ENCODE assay signal across 1 cellular context in the genomic region with DNA sequence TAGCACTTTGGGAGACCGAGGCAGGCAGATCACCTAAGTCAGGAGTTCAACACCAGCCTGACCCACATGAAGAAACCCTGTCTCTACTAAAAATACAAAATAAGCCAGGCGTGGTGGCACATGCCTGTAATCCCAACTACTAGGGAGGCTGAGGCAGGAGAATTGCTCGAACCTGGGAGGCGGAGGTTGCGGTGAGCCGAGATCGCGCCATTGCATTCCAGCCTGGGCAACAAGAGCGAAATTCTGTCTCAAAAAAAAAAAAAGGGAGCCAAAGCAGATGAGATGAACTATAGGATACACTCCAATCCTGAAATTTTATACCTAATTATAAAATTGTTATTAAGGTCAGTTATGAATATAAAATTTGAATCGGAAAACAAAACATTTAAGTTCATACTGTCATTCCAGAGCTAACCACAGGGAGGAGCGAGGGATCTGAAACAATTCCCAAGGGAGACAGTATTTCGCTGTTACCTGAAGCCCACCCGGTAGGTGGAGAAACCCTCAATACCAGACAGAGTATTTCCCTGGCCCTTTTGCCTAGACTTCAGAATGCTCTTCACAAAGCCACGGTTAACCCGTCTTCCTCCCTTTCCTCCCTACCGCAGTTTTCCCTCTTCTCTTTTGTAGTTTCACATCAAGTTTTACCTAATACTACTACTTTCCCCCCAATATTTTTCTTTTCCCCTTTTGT.
A peak's percentile ranks its signal among the peaks of the same experiment; 100 is the strongest.
TF ChIP-seq lines count a peak whose summit lies in the region.

No MANE protein-coding gene starts in this region.

TF ChIP-seq in HepG2, 621 proteins besides CTCF, POLR2A, EP300 and RAD21 (continued from another document and continues in another):
- TF ChIP-seq, protein P1, sequence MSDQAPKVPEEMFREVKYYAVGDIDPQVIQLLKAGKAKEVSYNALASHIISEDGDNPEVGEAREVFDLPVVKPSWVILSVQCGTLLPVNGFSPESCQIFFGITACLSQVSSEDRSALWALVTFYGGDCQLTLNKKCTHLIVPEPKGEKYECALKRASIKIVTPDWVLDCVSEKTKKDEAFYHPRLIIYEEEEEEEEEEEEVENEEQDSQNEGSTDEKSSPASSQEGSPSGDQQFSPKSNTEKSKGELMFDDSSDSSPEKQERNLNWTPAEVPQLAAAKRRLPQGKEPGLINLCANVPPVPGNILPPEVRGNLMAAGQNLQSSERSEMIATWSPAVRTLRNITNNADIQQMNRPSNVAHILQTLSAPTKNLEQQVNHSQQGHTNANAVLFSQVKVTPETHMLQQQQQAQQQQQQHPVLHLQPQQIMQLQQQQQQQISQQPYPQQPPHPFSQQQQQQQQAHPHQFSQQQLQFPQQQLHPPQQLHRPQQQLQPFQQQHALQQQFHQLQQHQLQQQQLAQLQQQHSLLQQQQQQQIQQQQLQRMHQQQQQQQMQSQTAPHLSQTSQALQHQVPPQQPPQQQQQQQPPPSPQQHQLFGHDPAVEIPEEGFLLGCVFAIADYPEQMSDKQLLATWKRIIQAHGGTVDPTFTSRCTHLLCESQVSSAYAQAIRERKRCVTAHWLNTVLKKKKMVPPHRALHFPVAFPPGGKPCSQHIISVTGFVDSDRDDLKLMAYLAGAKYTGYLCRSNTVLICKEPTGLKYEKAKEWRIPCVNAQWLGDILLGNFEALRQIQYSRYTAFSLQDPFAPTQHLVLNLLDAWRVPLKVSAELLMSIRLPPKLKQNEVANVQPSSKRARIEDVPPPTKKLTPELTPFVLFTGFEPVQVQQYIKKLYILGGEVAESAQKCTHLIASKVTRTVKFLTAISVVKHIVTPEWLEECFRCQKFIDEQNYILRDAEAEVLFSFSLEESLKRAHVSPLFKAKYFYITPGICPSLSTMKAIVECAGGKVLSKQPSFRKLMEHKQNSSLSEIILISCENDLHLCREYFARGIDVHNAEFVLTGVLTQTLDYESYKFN (CRISPR knock-in tag; conservative IDR thresholded peaks at IDR 0.05), result no peak
- no peak for TF ChIP-seq JUND (CRISPR knock-in tag; IDR thresholded peaks at IDR 0.05)
- no peak for TF ChIP-seq ZFP82 (CRISPR knock-in tag; IDR thresholded peaks at IDR 0.05; ENCODE audit: borderline replicate concordance)
- no peak for TF ChIP-seq TOE1 (CRISPR knock-in tag; IDR thresholded peaks at IDR 0.05)
- TF ChIP-seq, protein P2, sequence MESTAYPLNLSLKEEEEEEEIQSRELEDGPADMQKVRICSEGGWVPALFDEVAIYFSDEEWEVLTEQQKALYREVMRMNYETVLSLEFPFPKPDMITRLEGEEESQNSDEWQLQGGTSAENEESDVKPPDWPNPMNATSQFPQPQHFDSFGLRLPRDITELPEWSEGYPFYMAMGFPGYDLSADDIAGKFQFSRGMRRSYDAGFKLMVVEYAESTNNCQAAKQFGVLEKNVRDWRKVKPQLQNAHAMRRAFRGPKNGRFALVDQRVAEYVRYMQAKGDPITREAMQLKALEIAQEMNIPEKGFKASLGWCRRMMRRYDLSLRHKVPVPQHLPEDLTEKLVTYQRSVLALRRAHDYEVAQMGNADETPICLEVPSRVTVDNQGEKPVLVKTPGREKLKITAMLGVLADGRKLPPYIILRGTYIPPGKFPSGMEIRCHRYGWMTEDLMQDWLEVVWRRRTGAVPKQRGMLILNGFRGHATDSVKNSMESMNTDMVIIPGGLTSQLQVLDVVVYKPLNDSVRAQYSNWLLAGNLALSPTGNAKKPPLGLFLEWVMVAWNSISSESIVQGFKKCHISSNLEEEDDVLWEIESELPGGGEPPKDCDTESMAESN (CRISPR knock-in tag; conservative IDR thresholded peaks at IDR 0.05), result no peak
- 0 out of 2 replicates have a peak, but pooled peaks have one; percentile 12 for TF ChIP-seq CEBPG (CRISPR knock-in tag; IDR thresholded peaks at IDR 0.05)
- no peak for TF ChIP-seq ZNF577 (CRISPR knock-in tag; IDR thresholded peaks at IDR 0.05; ENCODE audit: borderline replicate concordance, low read depth)
- TF ChIP-seq ZNF563 (CRISPR knock-in tag; IDR thresholded peaks at IDR 0.05), result no peak
- TF ChIP-seq ZNF530 (CRISPR knock-in tag; IDR thresholded peaks at IDR 0.05; ENCODE audit: low read depth), result no peak
- no peak for TF ChIP-seq RBM39 (IDR thresholded peaks at IDR 0.05; ENCODE audit: low read depth, low read length, poor library complexity, severe bottlenecking)
- TF ChIP-seq, protein P3, sequence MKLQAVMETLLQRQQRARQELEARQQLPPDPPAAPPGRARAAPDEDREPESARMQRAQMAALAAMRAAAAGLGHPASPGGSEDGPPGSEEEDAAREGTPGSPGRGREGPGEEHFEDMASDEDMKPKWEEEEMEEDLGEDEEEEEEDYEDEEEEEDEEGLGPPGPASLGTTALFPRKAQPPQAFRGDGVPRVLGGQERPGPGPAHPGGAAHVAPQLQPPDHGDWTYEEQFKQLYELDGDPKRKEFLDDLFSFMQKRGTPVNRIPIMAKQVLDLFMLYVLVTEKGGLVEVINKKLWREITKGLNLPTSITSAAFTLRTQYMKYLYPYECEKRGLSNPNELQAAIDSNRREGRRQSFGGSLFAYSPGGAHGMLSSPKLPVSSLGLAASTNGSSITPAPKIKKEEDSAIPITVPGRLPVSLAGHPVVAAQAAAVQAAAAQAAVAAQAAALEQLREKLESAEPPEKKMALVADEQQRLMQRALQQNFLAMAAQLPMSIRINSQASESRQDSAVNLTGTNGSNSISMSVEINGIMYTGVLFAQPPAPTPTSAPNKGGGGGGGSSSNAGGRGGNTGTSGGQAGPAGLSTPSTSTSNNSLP (IDR thresholded peaks at IDR 0.05; ENCODE audit: low read depth, low read length), result no peak
- no peak for TF ChIP-seq MBD4 (IDR thresholded peaks at IDR 0.05; ENCODE audit: borderline replicate concordance, low read length)
- peak; percentile 79; the same call in 1 of the 2 replicates for TF ChIP-seq ZBTB38 (CRISPR knock-in tag; IDR thresholded peaks at IDR 0.05)
- TF ChIP-seq ZNF136 (CRISPR knock-in tag; IDR thresholded peaks at IDR 0.05; ENCODE audit: low read depth), result no peak
- TF ChIP-seq, protein P4, sequence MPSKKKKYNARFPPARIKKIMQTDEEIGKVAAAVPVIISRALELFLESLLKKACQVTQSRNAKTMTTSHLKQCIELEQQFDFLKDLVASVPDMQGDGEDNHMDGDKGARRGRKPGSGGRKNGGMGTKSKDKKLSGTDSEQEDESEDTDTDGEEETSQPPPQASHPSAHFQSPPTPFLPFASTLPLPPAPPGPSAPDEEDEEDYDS (CRISPR knock-in tag; IDR thresholded peaks at IDR 0.05), result no peak
- no peak for TF ChIP-seq KDM5B (CRISPR knock-in tag; IDR thresholded peaks at IDR 0.05; ENCODE audit: borderline replicate concordance)
- TF ChIP-seq ZNF501 (CRISPR knock-in tag; IDR thresholded peaks at IDR 0.05), result 0 out of 2 replicates have a peak, but pooled peaks have one; percentile 33
- TF ChIP-seq SP1 (IDR thresholded peaks at IDR 0.05), result no peak
- TF ChIP-seq SP1 (CRISPR knock-in tag; IDR thresholded peaks at IDR 0.05), result no peak
- TF ChIP-seq PAF1 (CRISPR knock-in tag; IDR thresholded peaks at IDR 0.05), result no peak
- TF ChIP-seq NR3C1 (CRISPR knock-in tag; IDR thresholded peaks at IDR 0.05), result no peak
- TF ChIP-seq, protein P5, sequence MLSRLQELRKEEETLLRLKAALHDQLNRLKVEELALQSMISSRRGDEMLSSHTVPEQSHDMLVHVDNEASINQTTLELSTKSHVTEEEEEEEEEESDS (CRISPR knock-in tag; IDR thresholded peaks at IDR 0.05; ENCODE audit: borderline replicate concordance), result no peak
- TF ChIP-seq, protein P6, sequence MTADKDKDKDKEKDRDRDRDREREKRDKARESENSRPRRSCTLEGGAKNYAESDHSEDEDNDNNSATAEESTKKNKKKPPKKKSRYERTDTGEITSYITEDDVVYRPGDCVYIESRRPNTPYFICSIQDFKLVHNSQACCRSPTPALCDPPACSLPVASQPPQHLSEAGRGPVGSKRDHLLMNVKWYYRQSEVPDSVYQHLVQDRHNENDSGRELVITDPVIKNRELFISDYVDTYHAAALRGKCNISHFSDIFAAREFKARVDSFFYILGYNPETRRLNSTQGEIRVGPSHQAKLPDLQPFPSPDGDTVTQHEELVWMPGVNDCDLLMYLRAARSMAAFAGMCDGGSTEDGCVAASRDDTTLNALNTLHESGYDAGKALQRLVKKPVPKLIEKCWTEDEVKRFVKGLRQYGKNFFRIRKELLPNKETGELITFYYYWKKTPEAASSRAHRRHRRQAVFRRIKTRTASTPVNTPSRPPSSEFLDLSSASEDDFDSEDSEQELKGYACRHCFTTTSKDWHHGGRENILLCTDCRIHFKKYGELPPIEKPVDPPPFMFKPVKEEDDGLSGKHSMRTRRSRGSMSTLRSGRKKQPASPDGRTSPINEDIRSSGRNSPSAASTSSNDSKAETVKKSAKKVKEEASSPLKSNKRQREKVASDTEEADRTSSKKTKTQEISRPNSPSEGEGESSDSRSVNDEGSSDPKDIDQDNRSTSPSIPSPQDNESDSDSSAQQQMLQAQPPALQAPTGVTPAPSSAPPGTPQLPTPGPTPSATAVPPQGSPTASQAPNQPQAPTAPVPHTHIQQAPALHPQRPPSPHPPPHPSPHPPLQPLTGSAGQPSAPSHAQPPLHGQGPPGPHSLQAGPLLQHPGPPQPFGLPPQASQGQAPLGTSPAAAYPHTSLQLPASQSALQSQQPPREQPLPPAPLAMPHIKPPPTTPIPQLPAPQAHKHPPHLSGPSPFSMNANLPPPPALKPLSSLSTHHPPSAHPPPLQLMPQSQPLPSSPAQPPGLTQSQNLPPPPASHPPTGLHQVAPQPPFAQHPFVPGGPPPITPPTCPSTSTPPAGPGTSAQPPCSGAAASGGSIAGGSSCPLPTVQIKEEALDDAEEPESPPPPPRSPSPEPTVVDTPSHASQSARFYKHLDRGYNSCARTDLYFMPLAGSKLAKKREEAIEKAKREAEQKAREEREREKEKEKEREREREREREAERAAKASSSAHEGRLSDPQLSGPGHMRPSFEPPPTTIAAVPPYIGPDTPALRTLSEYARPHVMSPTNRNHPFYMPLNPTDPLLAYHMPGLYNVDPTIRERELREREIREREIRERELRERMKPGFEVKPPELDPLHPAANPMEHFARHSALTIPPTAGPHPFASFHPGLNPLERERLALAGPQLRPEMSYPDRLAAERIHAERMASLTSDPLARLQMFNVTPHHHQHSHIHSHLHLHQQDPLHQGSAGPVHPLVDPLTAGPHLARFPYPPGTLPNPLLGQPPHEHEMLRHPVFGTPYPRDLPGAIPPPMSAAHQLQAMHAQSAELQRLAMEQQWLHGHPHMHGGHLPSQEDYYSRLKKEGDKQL (CRISPR knock-in tag; IDR thresholded peaks at IDR 0.05; ENCODE audit: low read depth), result no peak
- no peak for TF ChIP-seq FOXA1 (IDR thresholded peaks at IDR 0.05)
- TF ChIP-seq FOXA1 (CRISPR knock-in tag; IDR thresholded peaks at IDR 0.05), result no peak
- TF ChIP-seq ZMYM4 (CRISPR knock-in tag; IDR thresholded peaks at IDR 0.05), result 0 out of 2 replicates have a peak, but pooled peaks have one; percentile 32
- TF ChIP-seq, protein P7, sequence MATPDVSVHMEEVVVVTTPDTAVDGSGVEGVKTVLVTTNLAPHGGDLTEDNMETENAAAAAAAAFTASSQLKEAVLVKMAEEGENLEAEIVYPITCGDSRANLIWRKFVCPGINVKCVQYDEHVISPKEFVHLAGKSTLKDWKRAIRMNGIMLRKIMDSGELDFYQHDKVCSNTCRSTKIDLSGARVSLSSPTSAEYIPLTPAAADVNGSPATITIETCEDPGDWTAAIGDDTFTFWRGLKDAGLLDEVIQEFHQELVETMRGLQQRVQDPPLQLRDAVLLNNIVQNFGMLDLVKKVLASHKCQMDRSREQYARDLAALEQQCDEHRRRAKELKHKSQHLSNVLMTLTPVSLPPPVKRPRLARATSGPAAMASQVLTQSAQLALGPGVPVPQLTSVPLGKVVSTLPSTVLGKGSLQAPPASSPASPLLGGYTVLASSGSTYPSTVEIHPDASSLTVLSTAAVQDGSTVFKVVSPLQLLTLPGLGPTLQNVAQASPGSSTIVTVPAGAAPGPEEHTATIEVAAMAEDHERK (CRISPR knock-in tag; IDR thresholded peaks at IDR 0.05; ENCODE audit: low read depth), result no peak
- TF ChIP-seq ZNF615 (CRISPR knock-in tag; IDR thresholded peaks at IDR 0.05; ENCODE audit: borderline replicate concordance), result no peak
- TF ChIP-seq ZNF816 (CRISPR knock-in tag; IDR thresholded peaks at IDR 0.05; ENCODE audit: borderline replicate concordance), result no peak
- no peak for TF ChIP-seq ZNF567 (CRISPR knock-in tag; IDR thresholded peaks at IDR 0.05; ENCODE audit: borderline replicate concordance)
- no peak for TF ChIP-seq MAFK (conservative IDR thresholded peaks at IDR 0.05 in 1 of 2, IDR thresholded peaks at IDR 0.05 in 1 of 2; ENCODE audit: low read length in 2 of 2)
- TF ChIP-seq NFRKB (IDR thresholded peaks at IDR 0.05), result no peak
- TF ChIP-seq MXI1 (IDR thresholded peaks at IDR 0.05; ENCODE audit: borderline replicate concordance, low read depth, low read length), result peak; percentile 42; the same call in 1 of the 3 replicates
- no peak for TF ChIP-seq FOSL1 (CRISPR knock-in tag; IDR thresholded peaks at IDR 0.05; ENCODE audit: borderline replicate concordance)
- no peak for TF ChIP-seq CCAR2 (optimal IDR thresholded peaks at IDR 0.05; ENCODE audit: low read depth, low read length)
- TF ChIP-seq DPF2 (CRISPR knock-in tag; IDR thresholded peaks at IDR 0.05; ENCODE audit: borderline replicate concordance, low read depth), result no peak
- no peak for TF ChIP-seq AKAP8 (CRISPR knock-in tag; IDR thresholded peaks at IDR 0.05)
- TF ChIP-seq, protein P8, sequence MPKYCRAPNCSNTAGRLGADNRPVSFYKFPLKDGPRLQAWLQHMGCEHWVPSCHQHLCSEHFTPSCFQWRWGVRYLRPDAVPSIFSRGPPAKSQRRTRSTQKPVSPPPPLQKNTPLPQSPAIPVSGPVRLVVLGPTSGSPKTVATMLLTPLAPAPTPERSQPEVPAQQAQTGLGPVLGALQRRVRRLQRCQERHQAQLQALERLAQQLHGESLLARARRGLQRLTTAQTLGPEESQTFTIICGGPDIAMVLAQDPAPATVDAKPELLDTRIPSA (CRISPR knock-in tag; IDR thresholded peaks at IDR 0.05; ENCODE audit: borderline replicate concordance), result no peak
- TF ChIP-seq ZNF547 (CRISPR knock-in tag; IDR thresholded peaks at IDR 0.05), result no peak
- TF ChIP-seq KLF9 (CRISPR knock-in tag; IDR thresholded peaks at IDR 0.05; ENCODE audit: low read depth), result no peak
- no peak for TF ChIP-seq NCOA2 (CRISPR knock-in tag; IDR thresholded peaks at IDR 0.05)
- TF ChIP-seq ZEB1 (IDR thresholded peaks at IDR 0.05; ENCODE audit: insufficient replicate concordance, low read depth), result no peak
- no peak for TF ChIP-seq HDAC2 (CRISPR knock-in tag; IDR thresholded peaks at IDR 0.05)
- TF ChIP-seq FOXJ3 (CRISPR knock-in tag; IDR thresholded peaks at IDR 0.05; ENCODE audit: borderline replicate concordance), result no peak
